In genomic region chr2:158970522-158970855, GRCh38 we compare ENCODE assay signal across 8 cellular contexts. TPM values are rescaled to one million over a fixed set of nuclear protein-coding genes. Genes with fewer than 3 reads are reported as not detected.
DNase-seq lines count a peak whose midpoint lies in the region; ATAC-seq, FAIRE-seq and TF ChIP-seq lines count a peak whose summit lies in the region.

No MANE protein-coding gene starts in this region.

- no peaks in the 10 kb centered on the region for H3K36me3 ChIP-seq in SK-N-MC (ENCODE audit: insufficient read depth, low read length)

- no peaks in the 10 kb centered on the region for H3K27me3 ChIP-seq in foreskin keratinocyte

- H3K4me3 ChIP-seq in GM12875 (ENCODE audit: low read depth, low read length) (peak overlapping the region; percentile 77), SK-N-MC (peak overlapping the region; percentile 88), skeletal muscle cell (ENCODE audit: low read depth, low read length) (peak overlapping the region; percentile 91)

- TF ChIP-seq CTCF in GM12875 (IDR thresholded peaks at IDR 0.05; ENCODE audit: borderline replicate concordance, insufficient read depth, low read depth, low read length) (no peak), foreskin keratinocyte (conservative IDR thresholded peaks at IDR 0.05) (no peak)

- no peaks in the 10 kb centered on the region for H3K9me3 ChIP-seq in SK-N-MC (ENCODE audit: low read depth, low read length)

- no peak for FAIRE-seq in GM19239 (lab: Jason Lieb, UNC)
- no peak for FAIRE-seq in RCC 7860 (lab: Jason Lieb, UNC)

- peaks cover 47% of the 10 kb centered on the region for H3K4me1 ChIP-seq in foreskin keratinocyte

- no peak overlapping the region for H3K9ac ChIP-seq in SK-N-MC (ENCODE audit: insufficient read length)

- DNase-seq in SK-N-MC (ENCODE audit: low read depth, low spot score) (no peak), foreskin keratinocyte (no peak), skeletal muscle cell (ENCODE audit: low read depth) (no peak), GM19239 (ENCODE audit: insufficient read length, low spot score) (no peak), RCC 7860 (ENCODE audit: low spot score) (no peak)

- H3K27ac ChIP-seq in SK-N-MC = peak overlapping the region; percentile 17; the same call in 1 of the 2 replicates
- peak overlapping the region; percentile 80 for H3K27ac ChIP-seq in foreskin keratinocyte

- no peak for ATAC-seq in foreskin keratinocyte
- ATAC-seq in HG02798 (IDR thresholded peaks at IDR 0.05; ENCODE audit: poor library complexity, unreplicated experiment) = no peak
- no peak for ATAC-seq in GM18907 (IDR thresholded peaks at IDR 0.05; ENCODE audit: unreplicated experiment)

RNA-seq across cellular contexts. Expression of gene TANC1, which starts 2.0 kb away (rescaled TPM):
- total RNA-seq in foreskin keratinocyte = 28.0 and 29.7 TPM in 2 replicates
- polyA plus RNA-seq in foreskin keratinocyte = 6.2 and 7.4 TPM in 2 replicates
